In the genomic region with DNA sequence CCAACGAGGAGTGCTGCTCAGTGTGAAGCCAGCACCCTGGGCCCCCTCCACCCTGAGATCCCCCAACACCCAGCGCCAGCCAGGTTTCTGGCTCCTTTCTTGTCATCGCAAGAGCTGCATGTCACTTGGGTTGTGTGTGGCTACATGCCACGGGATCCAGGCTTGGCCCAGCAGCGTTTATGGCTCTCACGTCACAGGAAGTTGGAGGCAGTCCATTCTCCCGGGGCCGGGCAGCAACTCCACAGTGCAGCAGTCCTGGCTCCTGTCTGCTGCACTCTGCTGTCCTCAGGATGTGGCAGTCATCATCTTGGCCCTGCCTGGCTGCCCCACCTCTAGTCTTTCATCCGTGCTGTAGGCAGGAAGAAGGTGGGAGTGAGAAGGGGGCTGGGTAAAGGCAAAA, we compare ENCODE assay signal across 17 cellular contexts. TPM values are rescaled to one million over a fixed set of nuclear protein-coding genes. Genes with fewer than 3 reads are reported as not detected.
DNase-seq lines count a peak whose midpoint lies in the region; ATAC-seq and TF ChIP-seq lines count a peak whose summit lies in the region.
"Had no signal": no experiment of that assay in that cellular context is flagged by ENCODE, and none has a peak within 500 bp of the region (broad histone marks: within the 10 kb centered on the region; RNA-seq: fewer than 3 reads in every experiment).

No MANE protein-coding gene starts in this region.

- H3K36me3 ChIP-seq in prostate gland = no peaks in the 10 kb centered on the region

- peak; percentile 35 for DNase-seq in G401 (ENCODE audit: low spot score)
- peak; percentile 55 for DNase-seq in fibroblast of villous mesenchyme (ENCODE audit: low read depth)
- DNase-seq in prostate gland (ENCODE audit: low spot score) = peak; percentile 12
- DNase-seq in GM13976 (ENCODE audit: low spot score) = no peak
- no peak for DNase-seq in ecto neural progenitor cell (ENCODE audit: low spot score)
- no peak for DNase-seq in NOMO-1 treated with dmso at 0.1 percent for 144 hours (lab: John Stamatoyannopoulos, UW; ENCODE audit: unreplicated experiment)
- DNase-seq: activated CD8-positive, alpha-beta T cell treated with anti-CD3 and anti-CD28 coated beads, Interleukin-2, amount 10 ng/mL, durations not matched to agents 7 days and 5 days; CD8-positive, alpha-beta memory T cell; KBM-7; NCI-H187; NCI-H69; retina; stimulated activated CD4-positive, alpha-beta T cell treated with anti-CD3 and anti-CD28 coated beads, Interleukin-4, amount 100 ng/mL, for 4 hours; stimulated activated naive CD4-positive, alpha-beta T cell treated with Interleukin-2 at 50 U/mL for 16 hours; T1000 had no signal

- no peak for TF ChIP-seq CTCF in fibroblast of villous mesenchyme (IDR thresholded peaks at IDR 0.05; ENCODE audit: insufficient read depth, low read depth, low read length)
- no peak for TF ChIP-seq CTCF in prostate gland (IDR thresholded peaks at IDR 0.05)
- no peak for TF ChIP-seq CTCF in GM13976 (IDR thresholded peaks at IDR 0.05; ENCODE audit: borderline replicate concordance, control extremely low read depth, extremely low read depth, insufficient read depth, missing control alignments)

- H3K4me3 ChIP-seq in fibroblast of villous mesenchyme (ENCODE audit: low read depth, low read length) (no peak overlapping the region), prostate gland (no peak overlapping the region)

- no peaks in the 10 kb centered on the region for H3K4me1 ChIP-seq in prostate gland (replicated peaks)

- no peaks in the 10 kb centered on the region for H3K9me3 ChIP-seq in prostate gland

- in situ Hi-C loops in G401 (cut with HindIII; ENCODE audit: low sequenced_read_pairs) (no loop called here), GM13976 (cut with MboI; ENCODE audit: low sequenced_read_pairs, unreplicated experiment) (no loop called here)

- intact Hi-C loops in prostate gland (cut with DNase I) = no loop called here

- H3K27ac ChIP-seq in angular gyrus (ENCODE audit: low read depth, low read length) (peak overlapping the region; percentile 47), prostate gland (no peak overlapping the region)

- no peak for TF ChIP-seq POLR2A in prostate gland (IDR thresholded peaks at IDR 0.05)

- H3K27me3 ChIP-seq in prostate gland (replicated peaks; ENCODE audit: insufficient read depth) = no peaks in the 10 kb centered on the region

- ATAC-seq in GM19023 (IDR thresholded peaks at IDR 0.05; ENCODE audit: unreplicated experiment) = no peak
- ATAC-seq: activated CD8-positive, alpha-beta T cell treated with anti-CD3 and anti-CD28 coated beads, Interleukin-2, amount 10 ng/mL, durations not matched to agents 7 days and 5 days had no signal

- WGBS in prostate gland = 30% methylated on average over 8 of the region's 9 CpGs

RNA-seq across cellular contexts. Expression of gene TMEM132B, which starts 42.7 kb away (rescaled TPM):
- 3.0 and 6.1 TPM in 2 replicates for total RNA-seq in G401 (2014; rRNA removed; shearing (Covaris generic))
- 5.5 and 10.4 TPM in 2 replicates for total RNA-seq in fibroblast of villous mesenchyme
- 1 to 10 TPM in 1 of 2 donors, under 1 TPM in 1; 0.23 to 5.5 TPM for total RNA-seq in prostate gland
- total RNA-seq: activated CD8-positive, alpha-beta T cell treated with anti-CD3 and anti-CD28 coated beads, Interleukin-2, amount 10 ng/mL, durations not matched to agents 7 days and 5 days; CD8-positive, alpha-beta memory T cell had no signal

Comparison
In these comparisons a context has a peak if more than half of its experiments do, and no peak if none do; other contexts are left out.
1. DNase-seq: peak in G401 (single experiment), fibroblast of villous mesenchyme (single experiment) and prostate gland (single experiment); none in GM13976 (single experiment), ecto neural progenitor cell (single experiment) and NOMO-1 treated with dmso at 0.1 percent for 144 hours (single experiment).